Comparison of ENCODE assay signal across 17 cellular contexts in the genomic region with DNA sequence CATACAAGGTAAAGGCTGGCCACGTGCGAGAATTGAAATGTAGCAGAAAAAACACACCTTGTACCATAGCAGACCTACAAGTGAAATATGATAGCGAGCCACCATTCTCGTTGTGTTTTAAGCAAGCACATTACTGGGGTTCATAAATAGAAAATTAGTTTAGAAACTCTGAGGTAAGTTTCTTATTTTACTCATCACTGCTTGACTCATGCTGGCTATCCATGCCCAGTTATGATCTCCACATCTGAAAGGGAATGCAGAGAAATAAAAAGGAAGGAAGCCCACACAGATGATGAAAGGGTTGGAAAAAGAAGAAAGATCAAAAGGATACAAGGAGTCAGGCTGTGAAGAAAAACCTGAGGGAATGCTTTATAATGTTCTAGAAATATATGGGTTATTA. TPM values are rescaled to one million over a fixed set of nuclear protein-coding genes. Genes with fewer than 3 reads are reported as not detected.
A peak's percentile ranks its signal among the peaks of the same experiment; 100 is the strongest.
DNase-seq lines count a peak whose midpoint lies in the region; ATAC-seq, FAIRE-seq and TF ChIP-seq lines count a peak whose summit lies in the region.
"Had no signal": no experiment of that assay in that cellular context is flagged by ENCODE, and none has a peak within 500 bp of the region (broad histone marks: within the 10 kb centered on the region; RNA-seq: fewer than 3 reads in every experiment).

No MANE protein-coding gene starts in this region.

- no peak overlapping the region for H3K9ac ChIP-seq in GM12878 (ENCODE audit: control insufficient read depth, insufficient read depth, low read length)

- SMC1A ChIA-PET in GM12878 (lab: Charles Lee; ENCODE audit: uncharacterized antibody, unreplicated experiment) = interaction anchor here (0.9 to 1.7 kb wide), 3 partner anchors 17 to 160 kb away, joined by 3 to 4 read pairs (median 4); no protein-coding TSS in a partner anchor

- no peaks in the 10 kb centered on the region for H3K27me3 Mint-ChIP-seq in activated T-helper 1 cell treated with anti-CD3 and anti-CD28 coated beads, Interleukin-12 subunit alpha, Interleukin-12 subunit beta, Interleukin-2, Interleukin-4 antibody, amounts not matched to agents 30 ng/mL and 10 ng/mL and 1 ng/mL, durations not matched to agents 14 hours and 24 hours and 36 hours (ENCODE audit: insufficient read depth)
- no peaks in the 10 kb centered on the region for H3K27me3 Mint-ChIP-seq in nephron progenitor cell (ENCODE audit: low read depth, poor library complexity)
- H3K27me3 Mint-ChIP-seq: memory B cell had no signal

- RAD21 ChIA-PET in GM12878 (lab: Charles Lee; ENCODE audit: unreplicated experiment) = no interaction called here

- H3K4me1 Mint-ChIP-seq in activated T-helper 1 cell treated with anti-CD3 and anti-CD28 coated beads, Interleukin-12 subunit alpha, Interleukin-12 subunit beta, Interleukin-2, Interleukin-4 antibody, amounts not matched to agents 30 ng/mL and 10 ng/mL and 1 ng/mL, durations not matched to agents 14 hours and 24 hours and 36 hours (ENCODE audit: low read depth) = peaks cover 32% of the 10 kb centered on the region
- H3K4me1 Mint-ChIP-seq in nephron progenitor cell = peaks cover under 1% of the 10 kb centered on the region

- peaks cover 13% of the 10 kb centered on the region for H3K79me2 ChIP-seq in GM12878 (ENCODE audit: control insufficient read depth, insufficient read depth, low read length)

- in situ Hi-C loops in GM12878 (cut with MboI) = no loop called here

- no peak overlapping the region for H3K4me3 Mint-ChIP-seq in activated T-helper 1 cell treated with anti-CD3 and anti-CD28 coated beads, Interleukin-12 subunit alpha, Interleukin-12 subunit beta, Interleukin-2, Interleukin-4 antibody, amounts not matched to agents 30 ng/mL and 10 ng/mL and 1 ng/mL, durations not matched to agents 14 hours and 24 hours and 36 hours
- no peak overlapping the region for H3K4me3 Mint-ChIP-seq in nephron progenitor cell
- H3K4me3 Mint-ChIP-seq: memory B cell; T-helper 2 cell treated with Interferon-gamma antibody and Interleukin-4, amounts not matched to agents 5 μg/mL and 100 μg/mL, for 36 hours had no signal

- no peaks in the 10 kb centered on the region for H3K9me3 Mint-ChIP-seq in activated T-helper 1 cell treated with anti-CD3 and anti-CD28 coated beads, Interleukin-12 subunit alpha, Interleukin-12 subunit beta, Interleukin-2, Interleukin-4 antibody, amounts not matched to agents 30 ng/mL and 10 ng/mL and 1 ng/mL, durations not matched to agents 14 hours and 24 hours and 36 hours
- no peaks in the 10 kb centered on the region for H3K9me3 Mint-ChIP-seq in nephron progenitor cell
- H3K9me3 Mint-ChIP-seq: memory B cell; T-helper 2 cell treated with Interferon-gamma antibody and Interleukin-4, amounts not matched to agents 5 μg/mL and 100 μg/mL, for 36 hours had no signal

- TF ChIP-seq CTCF in GM12865 (IDR thresholded peaks at IDR 0.05; ENCODE audit: insufficient read depth, low read depth, low read length, missing control alignments) (no peak), GM12878 (IDR thresholded peaks at IDR 0.05 in 2 of 3, conservative IDR thresholded peaks at IDR 0.05 in 1 of 3; ENCODE audit: control insufficient read depth in 2 of 3, extremely low read depth in 1 of 3, insufficient read depth in 1 of 3, low read depth in 3 of 3, low read length in 3 of 3) (no peak), nephron progenitor cell (IDR thresholded peaks at IDR 0.05) (no peak)

- no peak overlapping the region for H3K4me2 ChIP-seq in GM12878 (ENCODE audit: control insufficient read depth, insufficient read depth)

- H3K9me3 ChIP-seq in GM12878 (replicated peaks; ENCODE audit: control insufficient read depth, insufficient read depth, low read length) = no peaks in the 10 kb centered on the region; the same call in 2 of the 3 replicates
- H3K9me3 ChIP-seq: neutrophil, suprapubic skin had no signal

- H3K27ac ChIP-seq in GM12878 (ENCODE audit: control insufficient read depth, insufficient read depth) = no peak overlapping the region
- H3K27ac ChIP-seq: C4-2B, dorsolateral prefrontal cortex, neutrophil, suprapubic skin had no signal

- CTCF ChIA-PET in GM12878 (lab: Yijun Ruan, JAX) = interaction anchor here (1.1 to 1.8 kb wide), 3 partner anchors 12 to 33 kb away, joined by 3 to 4 read pairs (median 3); no protein-coding TSS in a partner anchor

- H4K20me1 ChIP-seq in GM12878 (ENCODE audit: control insufficient read depth, insufficient read depth) = no peaks in the 10 kb centered on the region

- H3K36me3 ChIP-seq in GM12878 (ENCODE audit: control insufficient read depth in 2 of 2, insufficient read depth in 2 of 2, low read length in 1 of 2) = no peaks in the 10 kb centered on the region; a peak in 2 of 4 replicates
- H3K36me3 ChIP-seq: neutrophil, suprapubic skin had no signal

- TF ChIP-seq RAD21 in GM12878 (IDR thresholded peaks at IDR 0.05; ENCODE audit: insufficient read depth, low read depth, low read length) = no peak

- 76% methylated on average over 4 of the region's 4 CpGs for WGBS in GM12878 (ENCODE audit: insufficient coverage, insufficient replicate concordance, low lambda C conversion rate, missing lambda C conversion rate)

- no peak for FAIRE-seq in GM12878 (lab: Jason Lieb, UNC)
- FAIRE-seq: GM12892 had no signal

- H3K4me1 ChIP-seq in GM12878 (ENCODE audit: control insufficient read depth, insufficient read depth, low read length) = peaks cover 22% of the 10 kb centered on the region
- H3K4me1 ChIP-seq: suprapubic skin had no signal

- no peaks in the 10 kb centered on the region for H3K27me3 ChIP-seq in GM12878 (replicated peaks in 1 of 2; ENCODE audit: control insufficient read depth in 2 of 2, insufficient read depth in 2 of 2, low read length in 1 of 2)
- H3K27me3 ChIP-seq: dorsolateral prefrontal cortex, neutrophil, suprapubic skin had no signal

- ATAC-seq in HG02884 (IDR thresholded peaks at IDR 0.05; ENCODE audit: unreplicated experiment) (peak; percentile 49), GM12878 (peak; percentile 71)

- no TSS peak for BruUV-seq in GM12878 (replicated peaks; lab: Mats Ljungman, UMichigan)

- DNase-seq in GM12865 (ENCODE audit: low read depth) (peak; percentile 3), GM12878 (ENCODE audit: low read depth, low spot score) (no peak), non-pigmented ciliary epithelial cell (ENCODE audit: low read depth) (peak; percentile 14), nephron progenitor cell (no peak), mucosa of gallbladder (ENCODE audit: low spot score) (no peak)
- no peak for DNase-seq in activated T-helper 1 cell treated with anti-CD3 and anti-CD28 coated beads, Interleukin-12 subunit alpha, Interleukin-12 subunit beta, Interleukin-2, Interleukin-4 antibody, amounts not matched to agents 30 ng/mL and 10 ng/mL and 1 ng/mL, durations not matched to agents 14 hours and 24 hours and 36 hours (ENCODE audit: low spot score)
- DNase-seq: activated T-cell treated with anti-CD3 and anti-CD28 coated beads, Interleukin-2, amount 50 U/mL, for 48 hours; anterior cingulate cortex; dorsolateral prefrontal cortex; foreskin melanocyte had no signal

- no peak for TF ChIP-seq EP300 in GM12878 (IDR thresholded peaks at IDR 0.05; ENCODE audit: borderline replicate concordance in 1 of 2, control insufficient read depth in 1 of 2, low read depth in 2 of 2, low read length in 2 of 2)

- peaks cover 14% of the 10 kb centered on the region for H3K36me3 Mint-ChIP-seq in activated T-helper 1 cell treated with anti-CD3 and anti-CD28 coated beads, Interleukin-12 subunit alpha, Interleukin-12 subunit beta, Interleukin-2, Interleukin-4 antibody, amounts not matched to agents 30 ng/mL and 10 ng/mL and 1 ng/mL, durations not matched to agents 14 hours and 24 hours and 36 hours (ENCODE audit: low read depth)
- peaks cover 7% of the 10 kb centered on the region for H3K36me3 Mint-ChIP-seq in nephron progenitor cell (ENCODE audit: low read depth)
- H3K36me3 Mint-ChIP-seq: memory B cell had no signal

- no peak overlapping the region for H3K27ac Mint-ChIP-seq in activated T-helper 1 cell treated with anti-CD3 and anti-CD28 coated beads, Interleukin-12 subunit alpha, Interleukin-12 subunit beta, Interleukin-2, Interleukin-4 antibody, amounts not matched to agents 30 ng/mL and 10 ng/mL and 1 ng/mL, durations not matched to agents 14 hours and 24 hours and 36 hours
- H3K27ac Mint-ChIP-seq in nephron progenitor cell = no peak overlapping the region
- H3K27ac Mint-ChIP-seq: memory B cell; T-helper 2 cell treated with Interferon-gamma antibody and Interleukin-4, amounts not matched to agents 5 μg/mL and 100 μg/mL, for 36 hours had no signal

- no peak for TF ChIP-seq POLR2A in GM12878 (IDR thresholded peaks at IDR 0.05; ENCODE audit: low read depth, low read length)

- intact Hi-C loops in GM12878 (cut with micrococcal nuclease; ENCODE audit: unreplicated experiment) = no loop called here
- intact Hi-C loops in activated T-helper 1 cell treated with anti-CD3 and anti-CD28 coated beads, Interleukin-12 subunit alpha, Interleukin-12 subunit beta, Interleukin-2, Interleukin-4 antibody, amounts not matched to agents 30 ng/mL and 10 ng/mL and 1 ng/mL, durations not matched to agents 14 hours and 24 hours and 36 hours (cut with micrococcal nuclease) = no loop called here

- H3K4me3 ChIP-seq in GM12865 (ENCODE audit: low read depth, low read length) (no peak overlapping the region), GM12878 (no peak overlapping the region)
- H3K4me3 ChIP-seq: dorsolateral prefrontal cortex, suprapubic skin had no signal

- POLR2A ChIA-PET in GM12878 (lab: Charles Lee) = no interaction called here

- H2AFZ ChIP-seq in GM12878 (ENCODE audit: control insufficient read depth, low read depth, low read length) = no peak overlapping the region; the same call in 1 of the 2 replicates

RNA-seq across cellular contexts. Expression of a gene that starts 54.5 kb away (rescaled TPM):
- 201 and 205 TPM in 2 replicates for total RNA-seq in GM12878 (2013; cell fraction: nucleolus; rRNA removed)
- total RNA-seq in GM12878 (2014; rRNA removed) = 13.4 and 15.3 TPM in 2 replicates
- 18.1 and 19.4 TPM in 2 replicates for total RNA-seq in GM12878 (2014; rRNA removed; fragmentation: Illumina TruSeq; extraction: Trizol)
- 15.7 and 17.9 TPM in 2 replicates for total RNA-seq in GM12878 (2021)
- polyA plus RNA-seq in GM12878 (2011; ENCODE audit: low read depth) = 11.9 TPM
- 88.5 and 121 TPM in 2 replicates for polyA plus RNA-seq in GM12878 (2011; rRNA removed)
- polyA plus RNA-seq in GM12878 (2011; cell fraction: cytosol; rRNA removed) = 35.3 and 42.7 TPM in 2 replicates
- polyA plus RNA-seq in GM12878 (2011; cell fraction: nucleus; rRNA removed) = 83.0 and 83.1 TPM in 2 replicates
- polyA plus RNA-seq in GM12878 (2012) = 13.3 and 21.3 TPM in 2 replicates
- 15.2 and 17.5 TPM in 2 replicates for polyA plus RNA-seq in GM12878 (2014; fragmentation: Illumina TruSeq; extraction: Trizol)
- polyA plus RNA-seq in GM12878 (2014; fragmentation: Nextera tagmentation; extraction: Ambion mirVana) = 10 to 100 TPM in 1 of 2 experiments, 1 to 10 TPM in 1; 6.9 to 10.2 TPM
- 7.5 and 10.4 TPM in 2 replicates for polyA plus RNA-seq in GM12878 (2014; rRNA removed)
- 10 to 100 TPM; 10.8 to 12.3 TPM for polyA plus RNA-seq in GM12878 (2016; fragmentation: Nextera tagmentation; extraction: Ambion mirVana)
- 125 and 156 TPM in 2 replicates for polyA minus RNA-seq in GM12878 (2011; rRNA and poly(A)+ RNA removed)
- 50.9 and 53.1 TPM in 2 replicates for polyA minus RNA-seq in GM12878 (2011; cell fraction: cytosol; rRNA and poly(A)+ RNA removed)
- 254 and 438 TPM in 2 replicates for polyA minus RNA-seq in GM12878 (2011; cell fraction: nucleus; rRNA and poly(A)+ RNA removed)
- 67.7 and 73.5 TPM in 2 replicates for total RNA-seq in activated T-helper 1 cell treated with anti-CD3 and anti-CD28 coated beads, Interleukin-12 subunit alpha, Interleukin-12 subunit beta, Interleukin-2, Interleukin-4 antibody, amounts not matched to agents 30 ng/mL and 10 ng/mL and 1 ng/mL, durations not matched to agents 14 hours and 24 hours and 36 hours
- 61.0 TPM for total RNA-seq in mucosa of gallbladder

Comparison
In these comparisons a context has a peak if more than half of its experiments do, and no peak if none do; other contexts are left out.
1. DNase-seq: peak in GM12865 (single experiment) and non-pigmented ciliary epithelial cell (single experiment); none in GM12878 (single experiment), activated T-helper 1 cell treated with anti-CD3 and anti-CD28 coated beads, Interleukin-12 subunit alpha, Interleukin-12 subunit beta, Interleukin-2, Interleukin-4 antibody, amounts not matched to agents 30 ng/mL and 10 ng/mL and 1 ng/mL, durations not matched to agents 14 hours and 24 hours and 36 hours (single experiment), nephron progenitor cell (single experiment) and mucosa of gallbladder (single experiment).